ENCODE assay signal across 9 cellular contexts in the genomic region with DNA sequence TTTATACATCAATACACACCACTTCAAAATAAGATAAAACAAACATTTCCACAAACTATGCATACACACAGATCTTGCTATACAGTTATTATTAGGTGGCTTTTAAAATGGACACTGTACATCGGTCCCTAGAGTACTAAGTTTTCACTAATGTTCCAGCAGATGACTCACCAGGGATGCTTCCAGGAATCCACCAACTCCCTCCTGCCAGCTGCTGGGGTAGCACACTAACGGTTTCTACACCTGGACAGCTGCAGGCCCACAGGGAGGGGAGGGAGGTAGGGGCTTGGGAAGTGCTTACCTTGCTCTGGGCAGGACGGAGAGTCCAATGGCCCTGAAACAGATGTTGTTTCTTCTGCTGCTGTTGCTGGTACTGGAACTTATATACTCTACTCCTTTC. TPM values are rescaled to one million over a fixed set of nuclear protein-coding genes. Genes with fewer than 3 reads are reported as not detected.
DNase-seq lines count a peak whose midpoint lies in the region; ATAC-seq, FAIRE-seq and TF ChIP-seq lines count a peak whose summit lies in the region.
"Had no signal": no experiment of that assay in that cellular context is flagged by ENCODE, and none has a peak within 500 bp of the region (broad histone marks: within the 10 kb centered on the region; RNA-seq: fewer than 3 reads in every experiment).

A gene (minus strand): TSS at position 357 of the 400 bp plus-strand sequence. CDS start 3,705 bp downstream, outside the sequence.

- H3K4me3 ChIP-seq in GM08714 (ENCODE audit: low read length) (peak within 1 kb of the TSS; percentile 14; the same call in 1 of the 2 replicates), Peyer's patch (peak within 1 kb of the TSS; percentile 29 to 56 (median 46)), epithelial cell of proximal tubule (ENCODE audit: low read depth, low read length) (peak within 1 kb of the TSS; percentile 57), gastrocnemius medialis (peak within 1 kb of the TSS; percentile 37 to 52 (median 44))

- ATAC-seq in gastrocnemius medialis (no peak), HG02852 (IDR thresholded peaks at IDR 0.05; ENCODE audit: unreplicated experiment) (no peak)

- FAIRE-seq in D721Med (lab: Jason Lieb, UNC): no peak

- H3K9me3 ChIP-seq in Peyer's patch (no peaks in the 10 kb centered on the region), gastrocnemius medialis (no peaks in the 10 kb centered on the region)

- H3K4me1 ChIP-seq in Peyer's patch (peaks cover 0 to 4% (median 0%) of the 10 kb centered on the region in 4 donors), gastrocnemius medialis (no peaks in the 10 kb centered on the region)

- H3K27ac ChIP-seq in Peyer's patch (peak within 1 kb of the TSS in 1 of 4 donors; percentile 72), gastrocnemius medialis (no peak within 1 kb of the TSS)

- CTCF ChIA-PET in GM10248 (lab: Yijun Ruan, JAX): interaction anchor here (1.0 kb wide), 2 partner anchors 9 to 15 kb away, joined by 3 read pairs; no protein-coding TSS in a partner anchor

- in situ Hi-C loops in gastrocnemius medialis (cut with MboI; ENCODE audit: low sequenced_read_pairs in 4 of 4): no loop called here

- no peaks in the 10 kb centered on the region for H3K36me3 ChIP-seq in Peyer's patch
- no peaks in the 10 kb centered on the region for H3K36me3 ChIP-seq in gastrocnemius medialis

- TF ChIP-seq POLR2A in Peyer's patch (IDR thresholded peaks at IDR 0.05) (no peak), gastrocnemius medialis (IDR thresholded peaks at IDR 0.05) (no peak)

- H3K27me3 ChIP-seq in Peyer's patch: no peaks in the 10 kb centered on the region
- H3K27me3 ChIP-seq in gastrocnemius medialis: peaks cover 9 to 19% (median 17%) of the 10 kb centered on the region in 3 donors

- POLR2A ChIA-PET in GM10248 (lab: Yijun Ruan, JAX): no interaction called here

- intact Hi-C loops in gastrocnemius medialis (cut with DNase I; ENCODE audit: low total_unique reads): no loop called here

- DNase-seq in Peyer's patch: no peak
- DNase-seq in epithelial cell of proximal tubule (ENCODE audit: low read depth): no peak
- DNase-seq in gastrocnemius medialis: no peak
- no peak for DNase-seq in D721Med (ENCODE audit: insufficient read length, low spot score)
- DNase-seq in activated CD4-positive, alpha-beta T cell treated with anti-CD3 and anti-CD28 coated beads for 48 hours: no peak
- no peak for DNase-seq in GM10248 (ENCODE audit: extremely low spot score)

- TF ChIP-seq CTCF in Peyer's patch (IDR thresholded peaks at IDR 0.05): no peak
- no peak for TF ChIP-seq CTCF in epithelial cell of proximal tubule (conservative IDR thresholded peaks at IDR 0.05; ENCODE audit: low read depth, low read length)
- no peak for TF ChIP-seq CTCF in gastrocnemius medialis (IDR thresholded peaks at IDR 0.05 in 4 of 5, conservative IDR thresholded peaks at IDR 0.05 in 1 of 5)
- TF ChIP-seq CTCF in D721Med (IDR thresholded peaks at IDR 0.05; ENCODE audit: insufficient read depth, missing control alignments): no peak
- TF ChIP-seq CTCF in GM10248 (IDR thresholded peaks at IDR 0.05; ENCODE audit: control extremely low read depth, extremely low read depth, low read depth, missing control alignments): no peak

RNA-seq across cellular contexts. Expression of the gene that starts here (rescaled TPM):
- not detected for total RNA-seq in Peyer's patch
- total RNA-seq in epithelial cell of proximal tubule: not detected in 2 replicates
- not detected for total RNA-seq in gastrocnemius medialis
- total RNA-seq: mononuclear cell had no signal
